Comparison of ENCODE assay signal across 21 cellular contexts in the genomic region with DNA sequence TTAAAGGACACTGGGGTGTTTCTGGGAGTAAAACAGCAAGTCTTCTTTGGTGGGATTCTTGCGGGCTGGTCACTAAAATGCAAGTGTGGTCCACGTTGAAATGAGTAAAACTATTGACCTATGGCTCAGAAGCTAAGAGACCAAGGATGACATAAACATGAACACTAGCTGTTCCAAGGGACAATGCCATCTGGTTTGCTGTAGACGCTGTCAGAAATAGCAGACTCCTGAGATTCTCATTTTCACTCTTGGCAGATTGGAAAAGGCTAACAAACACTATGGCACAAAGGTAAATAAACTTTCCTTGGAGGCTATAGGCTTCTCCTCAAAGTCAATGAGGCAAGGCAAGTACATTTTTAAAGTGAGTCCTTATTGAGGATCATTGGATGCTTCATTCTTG.
"Had no signal": no experiment of that assay in that cellular context is flagged by ENCODE, and none has a peak within 500 bp of the region (broad histone marks: within the 10 kb centered on the region; RNA-seq: fewer than 3 reads in every experiment).

No MANE protein-coding gene starts in this region.

- DNase-seq: cortex of kidney; dermis blood vessel endothelial cell; dorsolateral prefrontal cortex; effector CD4-positive, alpha-beta T cell; effector CD8-positive, alpha-beta T cell; effector memory CD4-positive, alpha-beta T cell; effector memory CD8-positive, alpha-beta T cell; endodermal cell; erythroblast; esophagus squamous epithelium; foreskin fibroblast; foreskin keratinocyte; foreskin melanocyte; gastrocnemius medialis; glutamatergic neuron; head of caudate nucleus; heart left ventricle; heart right ventricle; hippocampal formation had no signal

- ATAC-seq: effector memory CD8-positive, alpha-beta T cell; esophagus mucosa; foreskin keratinocyte; gastrocnemius medialis; gastroesophageal sphincter; heart left ventricle; heart right ventricle had no signal
